ENCODE assay signal across 8 cellular contexts in the genomic region with DNA sequence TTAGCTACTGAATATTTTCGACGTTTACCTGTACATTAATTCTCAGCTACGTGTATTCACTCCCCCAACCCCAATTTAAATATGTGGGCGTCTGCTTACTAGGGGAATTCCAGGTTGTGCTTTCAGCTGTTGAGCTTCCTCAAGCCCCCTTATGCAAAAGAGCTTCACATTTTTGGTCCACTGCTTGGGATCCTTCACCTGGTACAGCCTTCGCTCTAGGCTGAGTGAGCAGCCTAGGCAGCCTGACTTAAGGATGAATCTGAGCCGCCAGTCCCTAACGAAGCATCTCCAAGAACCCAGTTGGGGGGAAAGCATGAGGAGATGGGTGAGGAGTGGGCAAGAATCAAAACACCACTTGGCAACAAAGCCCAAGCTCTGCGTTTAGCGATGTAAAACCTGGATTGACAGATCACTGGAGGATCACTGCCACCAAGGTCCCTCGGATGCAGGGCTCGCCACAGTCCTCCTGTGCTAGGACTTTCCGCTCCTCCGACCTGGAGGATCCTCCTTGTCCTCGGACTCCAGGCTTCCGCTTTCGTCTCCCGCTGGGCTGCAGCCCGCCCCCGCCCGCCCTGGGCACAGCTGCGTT. TPM values are rescaled to one million over a fixed set of nuclear protein-coding genes. Genes with fewer than 3 reads are reported as not detected.
DNase-seq lines count a peak whose midpoint lies in the region; ATAC-seq and TF ChIP-seq lines count a peak whose summit lies in the region.

No MANE protein-coding gene starts in this region.

- DNase-seq in neural crest cell (ENCODE audit: low read depth, low spot score) (no peak), DMS153 (lab: John Stamatoyannopoulos, UW) (no peak), NOMO-1 treated with DMSO at 0.1 percent for 48 hours (lab: John Stamatoyannopoulos, UW; ENCODE audit: unreplicated experiment) (no peak)

- H3K9ac ChIP-seq in endocrine pancreas (ENCODE audit: control insufficient read depth, insufficient read depth, low read length), result peak overlapping the region; percentile 96

- H3K4me3 Mint-ChIP-seq in neural crest cell, result peak overlapping the region; percentile 94

- no peaks in the 10 kb centered on the region for H3K9me3 ChIP-seq in endocrine pancreas (ENCODE audit: control insufficient read depth, low read length)

- no peaks in the 10 kb centered on the region for H3K9me3 Mint-ChIP-seq in neural crest cell

- no peak for TF ChIP-seq CTCF in C4-2B (conservative IDR thresholded peaks at IDR 0.05)
- no peak for TF ChIP-seq CTCF in neural crest cell (conservative IDR thresholded peaks at IDR 0.05)

- no peaks in the 10 kb centered on the region for H3K36me3 ChIP-seq in endocrine pancreas (ENCODE audit: control insufficient read depth, insufficient read depth, low read length)

- H3K27ac Mint-ChIP-seq in neural crest cell (ENCODE audit: unreplicated experiment), result peak overlapping the region; percentile 68

- no peaks in the 10 kb centered on the region for H3K27me3 ChIP-seq in endocrine pancreas (ENCODE audit: control insufficient read depth, insufficient read depth, low read length)

- H3K4me3 ChIP-seq in endocrine pancreas (ENCODE audit: control insufficient read depth, insufficient read depth, low read length), result peak overlapping the region; percentile 92

- ATAC-seq in GM21717 (IDR thresholded peaks at IDR 0.05; ENCODE audit: unreplicated experiment) (peak; percentile 22), SK-N-SH treated with all-trans-retinoic acid at 6 μM for 48 hours (peak; percentile 2), HG03175 (IDR thresholded peaks at IDR 0.05; ENCODE audit: unreplicated experiment) (no peak)

- H3K36me3 Mint-ChIP-seq in neural crest cell (ENCODE audit: low read depth), result no peaks in the 10 kb centered on the region

- H3K27me3 Mint-ChIP-seq in neural crest cell (ENCODE audit: low read depth), result peaks cover 15% of the 10 kb centered on the region

- peaks cover 16% of the 10 kb centered on the region for H3K4me1 ChIP-seq in endocrine pancreas (ENCODE audit: control insufficient read depth, insufficient read depth, low read length)

- H3K27ac ChIP-seq in C4-2B, result peak overlapping the region; percentile 92

- H3K4me1 Mint-ChIP-seq in neural crest cell, result peaks cover 24% of the 10 kb centered on the region

TF ChIP-seq in SK-N-SH treated with all-trans-retinoic acid at 6 μM for 48 hours, 23 proteins besides CTCF, POLR2A, EP300 and RAD21:
- no peak for TF ChIP-seq ZFP3 (CRISPR knock-in tag; IDR thresholded peaks at IDR 0.05)
- no peak for TF ChIP-seq ZC3H10 (CRISPR knock-in tag; IDR thresholded peaks at IDR 0.05)
- no peak for TF ChIP-seq TSHZ2 (CRISPR knock-in tag; IDR thresholded peaks at IDR 0.05)
- TF ChIP-seq, protein P1, sequence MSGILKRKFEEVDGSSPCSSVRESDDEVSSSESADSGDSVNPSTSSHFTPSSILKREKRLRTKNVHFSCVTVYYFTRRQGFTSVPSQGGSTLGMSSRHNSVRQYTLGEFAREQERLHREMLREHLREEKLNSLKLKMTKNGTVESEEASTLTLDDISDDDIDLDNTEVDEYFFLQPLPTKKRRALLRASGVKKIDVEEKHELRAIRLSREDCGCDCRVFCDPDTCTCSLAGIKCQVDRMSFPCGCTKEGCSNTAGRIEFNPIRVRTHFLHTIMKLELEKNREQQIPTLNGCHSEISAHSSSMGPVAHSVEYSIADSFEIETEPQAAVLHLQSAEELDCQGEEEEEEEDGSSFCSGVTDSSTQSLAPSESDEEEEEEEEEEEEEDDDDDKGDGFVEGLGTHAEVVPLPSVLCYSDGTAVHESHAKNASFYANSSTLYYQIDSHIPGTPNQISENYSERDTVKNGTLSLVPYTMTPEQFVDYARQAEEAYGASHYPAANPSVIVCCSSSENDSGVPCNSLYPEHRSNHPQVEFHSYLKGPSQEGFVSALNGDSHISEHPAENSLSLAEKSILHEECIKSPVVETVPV (CRISPR knock-in tag; IDR thresholded peaks at IDR 0.05), result no peak
- no peak for TF ChIP-seq PPARA (CRISPR knock-in tag; IDR thresholded peaks at IDR 0.05; ENCODE audit: borderline replicate concordance)
- no peak for TF ChIP-seq RARB (CRISPR knock-in tag; IDR thresholded peaks at IDR 0.05)
- TF ChIP-seq ZFP30 (CRISPR knock-in tag; IDR thresholded peaks at IDR 0.05), result no peak
- no peak for TF ChIP-seq TCF4 (CRISPR knock-in tag; IDR thresholded peaks at IDR 0.05; ENCODE audit: borderline replicate concordance)
- no peak for TF ChIP-seq CREB5 (CRISPR knock-in tag; IDR thresholded peaks at IDR 0.05; ENCODE audit: low read depth)
- no peak for TF ChIP-seq OSR1 (CRISPR knock-in tag; IDR thresholded peaks at IDR 0.05)
- no peak for TF ChIP-seq ISL1 (CRISPR knock-in tag; IDR thresholded peaks at IDR 0.05)
- TF ChIP-seq BACH2 (CRISPR knock-in tag; IDR thresholded peaks at IDR 0.05; ENCODE audit: borderline replicate concordance), result no peak

RNA-seq across cellular contexts. Expression of gene BCL10, which starts 0.6 kb away (rescaled TPM):
- total RNA-seq in neural crest cell, result 18.5 and 22.8 TPM in 2 replicates

RNA-seq across cellular contexts. Expression of gene C1orf52, which starts 16.3 kb away (rescaled TPM):
- total RNA-seq in neural crest cell, result 30.9 and 37.3 TPM in 2 replicates
